Comparison of ENCODE assay signal across 18 cellular contexts in genomic region chrX:79408623-79409322, GRCh38. TPM values are rescaled to one million over a fixed set of nuclear protein-coding genes. Genes with fewer than 3 reads are reported as not detected.
"Had no signal": no experiment of that assay in that cellular context is flagged by ENCODE, and none has a peak within 500 bp of the region (broad histone marks: within the 10 kb centered on the region; RNA-seq: fewer than 3 reads in every experiment).

No MANE protein-coding gene starts in this region.

- H3K4me1 ChIP-seq: right atrium auricular region, tibial artery, uterus had no signal

- H3K4me3 ChIP-seq: mucosa of descending colon, right atrium auricular region, smooth muscle cell, tibial artery, uterus had no signal

- DNase-seq: activated CD4-positive, alpha-beta T cell treated with anti-CD3 and anti-CD28 coated beads for 1 hour; activated CD4-positive, alpha-beta T cell treated with anti-CD3 and anti-CD28 coated beads, Interleukin-2, amount 50 U/mL, for 48 hours; activated CD8-positive, alpha-beta memory T cell treated with anti-CD3 and anti-CD28 coated beads, Interleukin-2, amount 50 U/mL, for 4 hours; activated naive CD4-positive, alpha-beta T cell; islet precursor cell; mucosa of descending colon; naive thymus-derived CD8-positive, alpha-beta T cell; posterior cingulate gyrus; SK-N-SH; T-helper 1 cell; T1000; tibial artery; uterus had no signal

- H3K4me3 Mint-ChIP-seq: memory B cell; naive thymus-derived CD8-positive, alpha-beta T cell had no signal

- H3K27ac Mint-ChIP-seq: memory B cell had no signal

- FAIRE-seq: endometrium had no signal

- H3K27ac ChIP-seq: right atrium auricular region, tibial artery, uterus had no signal

- ATAC-seq: left lobe of liver; naive thymus-derived CD8-positive, alpha-beta T cell had no signal

- H3K27me3 ChIP-seq: right atrium auricular region, tibial artery had no signal

- H3K36me3 Mint-ChIP-seq: memory B cell had no signal

- H3K27me3 Mint-ChIP-seq: memory B cell; naive thymus-derived CD8-positive, alpha-beta T cell had no signal

- H3K36me3 ChIP-seq: right atrium auricular region, tibial artery, uterus had no signal

- H3K9me3 ChIP-seq: mucosa of descending colon, right atrium auricular region, SK-N-SH, tibial artery, uterus had no signal

RNA-seq across cellular contexts. Expression of gene ITM2A, which starts 41.6 kb away (rescaled TPM):
- polyA plus RNA-seq: SK-N-SH had no signal
